ENCODE assay signal across 20 cellular contexts in genomic region chr1:111045033-111045722, GRCh38.
DNase-seq lines count a peak whose midpoint lies in the region; ATAC-seq and TF ChIP-seq lines count a peak whose summit lies in the region.
"Had no signal": no experiment of that assay in that cellular context is flagged by ENCODE, and none has a peak within 500 bp of the region (broad histone marks: within the 10 kb centered on the region; RNA-seq: fewer than 3 reads in every experiment).

No MANE protein-coding gene starts in this region.

- H3K36me3 ChIP-seq in RWPE2 (ENCODE audit: low read depth) (no peaks in the 10 kb centered on the region), left lung (no peaks in the 10 kb centered on the region), colonic mucosa (no peaks in the 10 kb centered on the region)
- H3K36me3 ChIP-seq: prostate gland had no signal

- intact Hi-C loops in Right ventricle myocardium superior (cut with DNase I), result no loop called here
- intact Hi-C loops in right cardiac atrium (cut with DNase I), result no loop called here
- intact Hi-C loops in left lung (cut with DNase I), result no loop called here
- intact Hi-C loops in colonic mucosa (cut with DNase I), result no loop called here

- H3K9me3 ChIP-seq in right cardiac atrium (ENCODE audit: control insufficient read depth, low read length) (no peaks in the 10 kb centered on the region), RWPE2 (ENCODE audit: severe bottlenecking) (no peaks in the 10 kb centered on the region), left lung (no peaks in the 10 kb centered on the region), colonic mucosa (no peaks in the 10 kb centered on the region)
- H3K9me3 ChIP-seq: prostate gland had no signal

- WGBS in right cardiac atrium, result 55% methylated on average over 2 of the region's 2 CpGs

- no peak overlapping the region for H3K27ac ChIP-seq in right cardiac atrium (ENCODE audit: low read length)
- H3K27ac ChIP-seq in RWPE2 (ENCODE audit: poor library complexity, severe bottlenecking), result no peak overlapping the region
- no peak overlapping the region for H3K27ac ChIP-seq in left lung
- no peak overlapping the region for H3K27ac ChIP-seq in colonic mucosa
- H3K27ac ChIP-seq: prostate gland, RWPE1 had no signal

- TF ChIP-seq CTCF in RWPE2 (IDR thresholded peaks at IDR 0.05; ENCODE audit: poor library complexity, severe bottlenecking) (no peak), left lung (IDR thresholded peaks at IDR 0.05) (no peak), colonic mucosa (IDR thresholded peaks at IDR 0.05) (no peak)

- no peak overlapping the region for H3K4me3 ChIP-seq in right cardiac atrium (ENCODE audit: low read length)
- H3K4me3 ChIP-seq in RWPE2 (ENCODE audit: severe bottlenecking), result no peak overlapping the region
- H3K4me3 ChIP-seq in left lung, result no peak overlapping the region
- no peak overlapping the region for H3K4me3 ChIP-seq in colonic mucosa
- H3K4me3 ChIP-seq: lung, prostate gland had no signal

- DNase-seq in Right ventricle myocardium superior (no peak), right cardiac atrium (no peak), RWPE2 (ENCODE audit: low spot score) (no peak), left lung (no peak), nucleus accumbens (lab: John Stamatoyannopoulos, UW) (no peak), colonic mucosa (no peak), NCI-H2171 treated with DMSO at 0.1 percent for 48 hours (lab: John Stamatoyannopoulos, UW) (no peak)
- DNase-seq: activated CD4-positive, CD25-positive, alpha-beta regulatory T cell; activated gamma-delta T cell; COR-L47; IMR-90; naive B cell; NCI-H1930; stimulated activated CD4-positive, alpha-beta T cell treated with anti-CD3 and anti-CD28 coated beads, Interleukin-12 subunit alpha, Interleukin-12 subunit beta, amount 100 ng/mL, for 4 hours; stimulated activated naive CD4-positive, alpha-beta T cell treated with Interleukin-2 at 50 U/mL for 16 hours; T-helper 17 cell had no signal

- H3K4me1 ChIP-seq in right cardiac atrium (ENCODE audit: control insufficient read depth, insufficient read depth, low read length) (no peaks in the 10 kb centered on the region), RWPE2 (ENCODE audit: insufficient read depth, poor library complexity, severe bottlenecking) (no peaks in the 10 kb centered on the region), left lung (no peaks in the 10 kb centered on the region), colonic mucosa (no peaks in the 10 kb centered on the region)
- H3K4me1 ChIP-seq: prostate gland had no signal

- H3K27me3 ChIP-seq in right cardiac atrium (ENCODE audit: control insufficient read depth, insufficient read depth) (no peaks in the 10 kb centered on the region), RWPE2 (ENCODE audit: insufficient read depth, poor library complexity, severe bottlenecking) (peaks cover 20% of the 10 kb centered on the region), left lung (peaks cover 9 to 28% of the 10 kb centered on the region in 2 donors), colonic mucosa (no peaks in the 10 kb centered on the region)

- no peak overlapping the region for H3K9ac ChIP-seq in colonic mucosa (ENCODE audit: low read depth in 2 of 2, low read length in 2 of 2)

- ATAC-seq in Right ventricle myocardium superior (ENCODE audit: poor library complexity), result peak; percentile 57
- ATAC-seq in right cardiac atrium, result no peak
- peak; percentile 31; the same call in 1 of the 3 replicates for ATAC-seq in RWPE2 (ENCODE audit: low read depth)
- ATAC-seq in left lung, result peak; percentile 83
- ATAC-seq in HG02981 (IDR thresholded peaks at IDR 0.05; ENCODE audit: unreplicated experiment), result no peak
- ATAC-seq: T-helper 17 cell had no signal

Comparison
In these comparisons a context has a peak if more than half of its experiments do, and no peak if none do; other contexts are left out.
1. ATAC-seq: peak in Right ventricle myocardium superior (single experiment), RWPE2 (single experiment) and left lung (single experiment); none in right cardiac atrium (0 of 2) and HG02981 (single experiment).